In genomic region chr10:47288236-47288635, GRCh38 we compare ENCODE assay signal across 1 cellular context.
TF ChIP-seq lines count a peak whose summit lies in the region.

No MANE protein-coding gene starts in this region.

TF ChIP-seq in K562, 482 proteins besides CTCF, POLR2A, EP300 and RAD21:
- TF ChIP-seq NR3C1 (CRISPR knock-in tag; IDR thresholded peaks at IDR 0.05) = no peak
- no peak for TF ChIP-seq FOS (IDR thresholded peaks at IDR 0.05; ENCODE audit: extremely low read depth, insufficient read length)
- no peak for TF ChIP-seq XRCC3 (IDR thresholded peaks at IDR 0.05)
- TF ChIP-seq SLC30A9 (CRISPR knock-in tag; IDR thresholded peaks at IDR 0.05) = no peak
- TF ChIP-seq ARNT (IDR thresholded peaks at IDR 0.05) = no peak
- no peak for TF ChIP-seq JUNB (CRISPR knock-in tag; conservative IDR thresholded peaks at IDR 0.05)
- no peak for TF ChIP-seq TGIF2 (CRISPR knock-in tag; IDR thresholded peaks at IDR 0.05)
